ENCODE assay signal across 22 cellular contexts in the genomic region with DNA sequence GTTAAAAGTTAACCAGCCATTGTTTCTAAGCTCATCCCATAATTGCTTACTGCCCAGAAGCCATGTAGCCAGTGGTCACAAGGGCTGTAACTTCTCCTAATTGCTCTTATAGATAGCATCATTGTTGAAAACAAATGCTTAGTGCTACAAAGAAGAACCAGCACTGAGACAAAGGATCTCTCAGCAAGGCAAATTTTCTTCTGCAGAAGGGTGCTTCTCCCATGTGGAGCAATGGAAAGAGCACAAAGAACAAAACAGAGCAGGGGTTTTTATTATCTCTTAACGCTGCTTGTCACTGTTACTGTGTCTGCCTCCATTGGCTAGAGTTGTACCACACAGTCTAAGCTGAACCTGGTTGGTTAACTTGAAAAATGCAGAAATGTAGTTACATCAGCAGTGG.
"Had no signal": no experiment of that assay in that cellular context is flagged by ENCODE, and none has a peak within 500 bp of the region (broad histone marks: within the 10 kb centered on the region; RNA-seq: fewer than 3 reads in every experiment).

No MANE protein-coding gene starts in this region.

- H3K27ac ChIP-seq: SJSA1, SK-N-MC had no signal

- FAIRE-seq: RCC 7860 had no signal

- H3K36me3 ChIP-seq: SJSA1 had no signal

- H3K4me3 ChIP-seq: SJSA1, SK-N-MC had no signal

- H3K4me1 ChIP-seq: SJSA1 had no signal

- H3K27me3 ChIP-seq: SJSA1 had no signal

- DNase-seq: KBM-7, MV-4-11, NCI-H1048, NCI-H1105, NCI-H1417, NCI-H1436 treated with DMSO at 0.1 percent for 48 hours, NCI-H1694, NCI-H187 treated with DMSO at 0.1 percent for 48 hours, NCI-H2029 treated with DMSO at 0.1 percent for 48 hours, NCI-H2171, NCI-H226, NCI-H446, NCI-H510A, NCI-H524 treated with DMSO at 0.1 percent for 48 hours, NCI-H69, NCI-H774, Right ventricle myocardium superior, RPMI8226, SIG-M5 had no signal
